In the genomic region with DNA sequence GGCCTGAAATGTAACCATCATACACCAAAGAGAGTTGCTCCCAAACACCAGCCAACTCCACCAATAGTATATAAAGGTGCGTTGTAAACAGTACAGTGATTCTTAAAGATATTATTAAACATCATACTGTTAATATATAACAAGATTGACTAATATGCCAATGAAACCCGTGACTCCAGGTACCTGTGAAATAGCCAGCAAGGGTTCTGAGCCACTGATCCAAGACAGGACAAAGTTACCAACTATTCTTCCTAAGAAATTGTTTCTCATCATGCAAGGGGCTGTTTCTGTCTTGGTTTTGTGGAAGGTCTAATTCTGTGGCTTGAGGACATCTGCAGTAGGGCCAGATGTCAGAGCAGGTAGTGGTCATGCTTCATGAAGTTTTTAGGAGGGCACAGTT, we compare ENCODE assay signal across 10 cellular contexts.
"Had no signal": no experiment of that assay in that cellular context is flagged by ENCODE, and none has a peak within 500 bp of the region (broad histone marks: within the 10 kb centered on the region; RNA-seq: fewer than 3 reads in every experiment).

No MANE protein-coding gene starts in this region.

- DNase-seq: activated naive CD4-positive, alpha-beta T cell; anterior cingulate cortex; dorsolateral prefrontal cortex; endodermal cell; pancreas; retina; SJCRH30; stimulated activated naive CD8-positive, alpha-beta T cell treated with anti-CD3 and anti-CD28 coated beads, Interleukin-15, Interleukin-2, amounts not matched to agents 100 U/mL and 50 U/mL, for 24 hours had no signal

- H3K36me3 ChIP-seq: pancreas, SJCRH30 had no signal

- H3K4me3 ChIP-seq: dorsolateral prefrontal cortex, lung, pancreas, SJCRH30 had no signal

- H3K9me3 ChIP-seq: pancreas, SJCRH30 had no signal

- H3K27ac ChIP-seq: dorsolateral prefrontal cortex, pancreas, SJCRH30 had no signal

- H3K27me3 ChIP-seq: SJCRH30 had no signal

- H3K4me1 ChIP-seq: pancreas had no signal

- ATAC-seq: activated CD4-positive, CD25-positive, alpha-beta regulatory T cell treated with anti-CD3 and anti-CD28 coated beads, Interleukin-2, amount 50 U/mL, for 24 hours; pancreas; stimulated activated naive CD8-positive, alpha-beta T cell treated with anti-CD3 and anti-CD28 coated beads, Interleukin-15, Interleukin-2, amounts not matched to agents 100 U/mL and 50 U/mL, for 24 hours had no signal
